ENCODE assay signal across 13 cellular contexts in genomic region chr17:45042346-45043120, GRCh38. TPM values are rescaled to one million over a fixed set of nuclear protein-coding genes. Genes with fewer than 3 reads are reported as not detected.
A peak's percentile ranks its signal among the peaks of the same experiment; 100 is the strongest.
DNase-seq lines count a peak whose midpoint lies in the region; ATAC-seq and TF ChIP-seq lines count a peak whose summit lies in the region.
"Had no signal": no experiment of that assay in that cellular context is flagged by ENCODE, and none has a peak within 500 bp of the region (broad histone marks: within the 10 kb centered on the region; RNA-seq: fewer than 3 reads in every experiment).

No MANE protein-coding gene starts in this region.

- H3K4me1 ChIP-seq in cardiac muscle cell (ENCODE audit: low read depth) (peaks cover 25% of the 10 kb centered on the region), esophagus muscularis mucosa (peaks cover 46 to 85% (median 74%) of the 10 kb centered on the region in 4 donors), testis (peaks cover 33% of the 10 kb centered on the region)

- H3K27ac ChIP-seq in cardiac muscle cell (peak overlapping the region; percentile 66), esophagus muscularis mucosa (replicated peaks in 1 of 4) (peak overlapping the region in 3 of 4 donors; percentile 32 to 65 (median 42)), testis (no peak overlapping the region)

- no peak overlapping the region for H3K4me3 ChIP-seq in cardiac muscle cell
- H3K4me3 ChIP-seq in esophagus muscularis mucosa: no peak overlapping the region
- H3K4me3 ChIP-seq in testis: no peak overlapping the region

- H3K9me3 Mint-ChIP-seq in endothelial cell (ENCODE audit: unreplicated experiment): no peaks in the 10 kb centered on the region
- H3K9me3 Mint-ChIP-seq: activated B cell treated with CpG ODN at 0.5 μM for 24 hours had no signal

- H3K27me3 ChIP-seq in cardiac muscle cell (no peaks in the 10 kb centered on the region), esophagus muscularis mucosa (no peaks in the 10 kb centered on the region), testis (no peaks in the 10 kb centered on the region)

- no peak for TF ChIP-seq CTCF in cardiac muscle cell (IDR thresholded peaks at IDR 0.05; ENCODE audit: low read depth, low read length)
- no peak for TF ChIP-seq CTCF in esophagus muscularis mucosa (IDR thresholded peaks at IDR 0.05)
- no peak for TF ChIP-seq CTCF in testis (IDR thresholded peaks at IDR 0.05)
- no peak for TF ChIP-seq CTCF in endothelial cell (IDR thresholded peaks at IDR 0.05; ENCODE audit: unreplicated experiment)

- ATAC-seq in Right ventricle myocardium inferior (no peak), HG03280 (IDR thresholded peaks at IDR 0.05; ENCODE audit: unreplicated experiment) (no peak)

- TF ChIP-seq POLR2A in esophagus muscularis mucosa (IDR thresholded peaks at IDR 0.05; ENCODE audit: low read depth) (no peak), testis (IDR thresholded peaks at IDR 0.05) (no peak)

- H3K4me1 Mint-ChIP-seq in endothelial cell (ENCODE audit: unreplicated experiment): peaks cover 12% of the 10 kb centered on the region

- intact Hi-C loops in Right ventricle myocardium inferior (cut with DNase I) (loop anchor here (5.0 kb wide), 1 partner anchor 265 kb away; no protein-coding TSS in a partner anchor), esophagus muscularis mucosa (cut with DNase I) (no loop called here), testis (cut with DNase I; ENCODE audit: low total_unique reads) (no loop called here)

- H3K36me3 Mint-ChIP-seq in endothelial cell (ENCODE audit: low read depth, unreplicated experiment): no peaks in the 10 kb centered on the region

- H3K36me3 ChIP-seq in cardiac muscle cell (no peaks in the 10 kb centered on the region), esophagus muscularis mucosa (no peaks in the 10 kb centered on the region), testis (ENCODE audit: low read depth, missing control alignments) (no peaks in the 10 kb centered on the region)

- DNase-seq in cardiac muscle cell (ENCODE audit: low read depth in 1 of 2, low spot score in 1 of 2) (no peak), Right ventricle myocardium inferior (ENCODE audit: missing footprints) (no peak), NCI-H82 treated with DMSO at 0.1 percent for 48 hours (lab: John Stamatoyannopoulos, UW; ENCODE audit: unreplicated experiment) (peak; percentile 42), esophagus muscularis mucosa (ENCODE audit: extremely low spot score) (no peak), testis (peak; percentile 51), endothelial cell (ENCODE audit: low spot score) (no peak), NCI-H2171 (lab: John Stamatoyannopoulos, UW) (no peak)
- DNase-seq: activated B cell treated with CpG ODN at 0.5 μM for 24 hours; EL; NCI-H226; stimulated activated CD4-positive, alpha-beta T cell treated with anti-CD3 and anti-CD28 coated beads, Interleukin-15, amount 100 ng/mL, for 24 hours; trophoblast cell had no signal

- H3K27ac Mint-ChIP-seq in endothelial cell (ENCODE audit: unreplicated experiment): no peak overlapping the region
- H3K27ac Mint-ChIP-seq: activated B cell treated with CpG ODN at 0.5 μM for 24 hours had no signal

- 88% methylated on average over 11 of the region's 11 CpGs for WGBS in esophagus muscularis mucosa
- WGBS in testis, 2 donors: 74 to 80% methylated on average over 11 of the region's 11 CpGs

- no peaks in the 10 kb centered on the region for H3K9me3 ChIP-seq in cardiac muscle cell (ENCODE audit: low read depth)
- no peaks in the 10 kb centered on the region for H3K9me3 ChIP-seq in esophagus muscularis mucosa
- no peaks in the 10 kb centered on the region for H3K9me3 ChIP-seq in testis

- no peak for TF ChIP-seq EP300 in esophagus muscularis mucosa (IDR thresholded peaks at IDR 0.05)

- no peaks in the 10 kb centered on the region for H3K27me3 Mint-ChIP-seq in endothelial cell (ENCODE audit: unreplicated experiment)
- H3K27me3 Mint-ChIP-seq: activated B cell treated with CpG ODN at 0.5 μM for 24 hours had no signal

- no peak overlapping the region for H3K4me3 Mint-ChIP-seq in endothelial cell (ENCODE audit: unreplicated experiment)
- H3K4me3 Mint-ChIP-seq: activated B cell treated with CpG ODN at 0.5 μM for 24 hours had no signal

RNA-seq across cellular contexts. Expression of gene DCAKD, which starts 8.9 kb away (rescaled TPM):
- 113 and 141 TPM in 2 replicates for total RNA-seq in cardiac muscle cell
- polyA plus RNA-seq in cardiac muscle cell: 60.6 and 66.0 TPM in 2 replicates
- total RNA-seq in Right ventricle myocardium inferior: 24.2 TPM
- 10 to 100 TPM; 50.3 to 68.8 (median 57.9) TPM for total RNA-seq in esophagus muscularis mucosa
- 10 to 100 TPM; 63.1 to 72.5 TPM for total RNA-seq in testis
- 33.2 TPM for polyA plus RNA-seq in testis (ENCODE audit: insufficient read depth, low read depth, low replicate concordance)
- 29.2 TPM for total RNA-seq in endothelial cell (ENCODE audit: unreplicated experiment)

RNA-seq across cellular contexts. Expression of gene NMT1, which starts 18.6 kb away (rescaled TPM):
- total RNA-seq in cardiac muscle cell (83.1 and 113 TPM in 2 replicates), Right ventricle myocardium inferior (96.0 TPM), esophagus muscularis mucosa (10 to 100 TPM; 58.5 to 79.3 (median 65.1) TPM), testis (10 to 100 TPM; 76.1 to 79.0 TPM), endothelial cell (ENCODE audit: unreplicated experiment) (85.8 TPM)
- polyA plus RNA-seq in cardiac muscle cell (85.2 and 92.9 TPM in 2 replicates), testis (ENCODE audit: insufficient read depth, low read depth, low replicate concordance) (143 TPM)

Comparison
In these comparisons a context has a peak if more than half of its experiments do, and no peak if none do; other contexts are left out.
1. DNase-seq: peak in NCI-H82 treated with DMSO at 0.1 percent for 48 hours (single experiment) and testis (single experiment); none in cardiac muscle cell (0 of 2), Right ventricle myocardium inferior (single experiment), esophagus muscularis mucosa (single experiment), endothelial cell (single experiment) and NCI-H2171 (single experiment).
2. H3K27ac ChIP-seq: peak in cardiac muscle cell (single experiment) and esophagus muscularis mucosa (3 of 4); none in testis (0 of 2).